ENCODE assay signal across 1 cellular context in the genomic region with DNA sequence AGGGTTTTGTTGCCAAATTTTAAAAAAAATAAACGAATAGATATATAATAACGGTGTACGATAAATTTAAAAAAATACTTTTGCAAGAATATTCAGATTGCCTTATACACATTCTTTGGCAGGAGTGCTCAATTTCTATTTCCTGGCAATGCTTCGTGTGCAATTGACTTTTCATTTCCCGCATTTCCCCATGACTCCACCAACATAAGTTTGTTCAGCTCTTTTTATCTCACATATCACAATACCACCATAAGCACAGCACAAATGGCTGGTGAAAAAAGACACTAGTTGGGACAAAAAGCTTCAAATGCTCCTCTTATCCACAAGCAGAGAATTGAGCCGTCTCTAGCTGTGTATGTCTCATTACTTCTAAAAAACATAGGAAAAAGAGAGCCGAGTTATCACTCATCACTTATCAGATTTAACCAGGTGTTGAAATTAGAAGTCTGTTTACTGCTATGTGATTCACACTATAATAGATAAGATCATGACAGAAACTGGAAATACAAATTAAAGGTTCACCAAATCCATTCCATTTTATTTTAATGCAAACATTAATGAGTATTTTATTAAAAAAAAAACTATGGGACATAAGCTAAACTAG.
TF ChIP-seq lines count a peak whose summit lies in the region.

No MANE protein-coding gene starts in this region.

TF ChIP-seq in GM12878, 131 proteins besides CTCF, POLR2A, EP300 and RAD21:
- TF ChIP-seq, protein P1, sequence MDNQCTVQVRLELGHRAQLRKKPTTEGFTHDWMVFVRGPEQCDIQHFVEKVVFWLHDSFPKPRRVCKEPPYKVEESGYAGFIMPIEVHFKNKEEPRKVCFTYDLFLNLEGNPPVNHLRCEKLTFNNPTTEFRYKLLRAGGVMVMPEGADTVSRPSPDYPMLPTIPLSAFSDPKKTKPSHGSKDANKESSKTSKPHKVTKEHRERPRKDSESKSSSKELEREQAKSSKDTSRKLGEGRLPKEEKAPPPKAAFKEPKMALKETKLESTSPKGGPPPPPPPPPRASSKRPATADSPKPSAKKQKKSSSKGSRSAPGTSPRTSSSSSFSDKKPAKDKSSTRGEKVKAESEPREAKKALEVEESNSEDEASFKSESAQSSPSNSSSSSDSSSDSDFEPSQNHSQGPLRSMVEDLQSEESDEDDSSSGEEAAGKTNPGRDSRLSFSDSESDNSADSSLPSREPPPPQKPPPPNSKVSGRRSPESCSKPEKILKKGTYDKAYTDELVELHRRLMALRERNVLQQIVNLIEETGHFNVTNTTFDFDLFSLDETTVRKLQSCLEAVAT (IDR thresholded peaks at IDR 0.05): peak; percentile 50; the same call in 1 of the 2 replicates
- TF ChIP-seq CHD1 (IDR thresholded peaks at IDR 0.05; ENCODE audit: low read depth, low read length): no peak
TF ChIP-seq in GM12878: peak in this region for 1.
